ENCODE assay signal across 16 cellular contexts in the genomic region with DNA sequence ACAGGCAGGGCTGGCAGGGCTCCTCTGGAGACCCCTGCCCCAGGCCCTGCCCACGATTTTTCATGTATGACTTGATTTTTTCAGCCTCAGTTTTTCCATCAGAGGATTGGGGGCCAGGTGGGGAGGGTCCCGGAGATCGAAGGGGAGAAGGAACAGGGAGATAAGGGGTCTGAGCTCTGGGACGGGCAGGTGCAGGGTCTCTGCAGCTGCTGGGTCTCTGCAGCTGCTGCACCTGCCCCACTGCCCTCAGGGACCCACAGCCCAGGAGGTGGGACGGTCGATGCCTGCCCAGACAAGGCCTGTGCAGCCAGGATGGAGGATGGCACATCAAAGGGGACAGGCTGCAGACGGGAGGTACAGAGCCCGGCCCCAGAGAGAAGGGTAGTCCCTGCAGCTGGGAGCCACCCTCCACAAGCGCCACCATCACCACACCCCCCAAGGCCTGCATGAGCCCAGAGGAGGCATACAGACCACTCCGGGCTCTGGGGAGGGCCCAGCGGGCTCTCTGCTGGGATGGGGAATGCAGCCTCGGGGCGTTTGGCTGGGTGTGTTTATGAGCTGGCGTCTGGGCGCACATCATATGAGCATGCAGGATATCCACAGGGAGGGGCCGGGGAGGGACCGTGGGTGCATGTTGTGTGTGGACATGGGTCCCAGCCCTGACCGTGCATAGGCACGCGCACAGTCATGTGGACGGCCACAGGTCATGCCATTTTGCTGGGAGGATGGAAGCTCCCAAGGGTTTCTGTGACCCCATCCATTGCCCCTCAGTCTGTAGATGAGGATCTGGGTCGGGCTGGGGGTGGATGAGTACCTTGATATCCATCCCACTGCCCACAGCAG. TPM values are rescaled to one million over a fixed set of nuclear protein-coding genes. Genes with fewer than 3 reads are reported as not detected.
DNase-seq lines count a peak whose midpoint lies in the region; ATAC-seq and TF ChIP-seq lines count a peak whose summit lies in the region.
"Had no signal": no experiment of that assay in that cellular context is flagged by ENCODE, and none has a peak within 500 bp of the region (broad histone marks: within the 10 kb centered on the region; RNA-seq: fewer than 3 reads in every experiment).

No MANE protein-coding gene starts in this region.

- DNase-seq in activated CD4-positive, CD25-positive, alpha-beta regulatory T cell treated with anti-CD3 and anti-CD28 coated beads, Interleukin-2, amount 50 U/mL, for 72 hours: peak; percentile 26
- DNase-seq in activated CD4-positive, CD25-positive, alpha-beta regulatory T cell (lab: John Stamatoyannopoulos, UW): no peak
- peak; percentile 26 for DNase-seq in left ventricle myocardium superior
- DNase-seq in posterior vena cava (ENCODE audit: low spot score): peak; percentile 77
- no peak for DNase-seq in cerebellum (ENCODE audit: low spot score)
- DNase-seq in GM13977 (ENCODE audit: low spot score): no peak
- DNase-seq: 8988T; activated CD4-positive, alpha-beta T cell treated with anti-CD3 and anti-CD28 coated beads, Interleukin-2, amount 50 U/mL, for 4 hours; amygdala; NCI-H1092; NCI-H69; OCI-M1 had no signal

- H3K4me1 ChIP-seq in HEK293 (ENCODE audit: control insufficient read depth, insufficient read depth, low read length): no peaks in the 10 kb centered on the region

- TF ChIP-seq CTCF in HEK293 (tag by site-specific recombination; IDR thresholded peaks at IDR 0.05) (no peak), GM13977 (IDR thresholded peaks at IDR 0.05; ENCODE audit: extremely low read depth, insufficient read depth, missing control alignments) (no peak)

- in situ Hi-C loops in GM13977 (cut with MboI; ENCODE audit: low pct_unique_long_range_greater_than_20kb, low sequenced_read_pairs, unreplicated experiment): no loop called here

- no peak overlapping the region for H3K4me3 ChIP-seq in HEK293 (ENCODE audit: low read depth, low read length)
- H3K4me3 ChIP-seq: BLaER1, SK-N-MC had no signal

- H3K27ac ChIP-seq in HEK293 (ENCODE audit: extremely low read depth, low read depth, low read length): no peak overlapping the region
- H3K27ac ChIP-seq: SK-N-MC had no signal

- no peaks in the 10 kb centered on the region for H3K36me3 ChIP-seq in HEK293 (ENCODE audit: control insufficient read depth in 2 of 2, insufficient read depth in 1 of 2, low read length in 2 of 2)
- H3K36me3 ChIP-seq: BLaER1 had no signal

- ATAC-seq in left ventricle myocardium superior (no peak), HG03025 (IDR thresholded peaks at IDR 0.05; ENCODE audit: low FRiP score, unreplicated experiment) (no peak)

- CTCF ChIA-PET in HEK293 (lab: Yijun Ruan, JAX): interaction anchor here (0.6 kb wide), 1 partner anchor 26 kb away, joined by 3 read pairs; no protein-coding TSS in a partner anchor

- H3K9me3 ChIP-seq in HEK293 (ENCODE audit: control insufficient read depth, insufficient read depth, low read depth, low read length): no peaks in the 10 kb centered on the region
- H3K9me3 ChIP-seq: BLaER1 had no signal

- intact Hi-C loops in left ventricle myocardium superior (cut with micrococcal nuclease): no loop called here
- intact Hi-C loops in posterior vena cava (cut with DNase I): no loop called here

- POLR2A ChIA-PET in HEK293 (lab: Yijun Ruan, JAX): no interaction called here

TF ChIP-seq in HEK293, 187 proteins besides CTCF, POLR2A, EP300 and RAD21:
- TF ChIP-seq GLIS1 (tag by site-specific recombination; IDR thresholded peaks at IDR 0.05): peak; percentile 32; the same call in 1 of the 2 replicates
- TF ChIP-seq ZNF501 (tag by site-specific recombination; IDR thresholded peaks at IDR 0.05): no peak

RNA-seq across cellular contexts. Expression of a gene that starts 34.9 kb away (rescaled TPM):
- total RNA-seq in left ventricle myocardium superior (177 TPM), posterior vena cava (10 to 100 TPM; 69.5 to 83.1 TPM), cerebellum (70.1 TPM)

Comparison
In these comparisons a context has a peak if more than half of its experiments do, and no peak if none do; other contexts are left out.
1. DNase-seq: peak in activated CD4-positive, CD25-positive, alpha-beta regulatory T cell treated with anti-CD3 and anti-CD28 coated beads, Interleukin-2, amount 50 U/mL, for 72 hours (single experiment), left ventricle myocardium superior (single experiment) and posterior vena cava (single experiment); none in activated CD4-positive, CD25-positive, alpha-beta regulatory T cell (0 of 4), cerebellum (single experiment) and GM13977 (single experiment).